ENCODE assay signal across 8 cellular contexts in genomic region chr16:67109407-67110135, GRCh38. TPM values are rescaled to one million over a fixed set of nuclear protein-coding genes. Genes with fewer than 3 reads are reported as not detected.
DNase-seq lines count a peak whose midpoint lies in the region; ATAC-seq lines count a peak whose summit lies in the region.

Gene PHAF1 (plus strand): TSS chr16:67109941. CDS start chr16:67110176, 235 bp downstream.

- peak within 1 kb of the TSS; percentile 83 to 100 (median 92) for H3K4me3 ChIP-seq in BLaER1 treated with 17β-estradiol and CSF1 and Interleukin-3, amounts not matched to agents 10 nM and 100 nM

- H3K27ac ChIP-seq in BLaER1 treated with 17β-estradiol and CSF1 and Interleukin-3, amounts not matched to agents 10 nM and 100 nM: peak within 1 kb of the TSS; percentile 73 to 96 (median 81)

- no peaks in the 10 kb centered on the region for H3K27me3 ChIP-seq in BLaER1 treated with 17β-estradiol and CSF1 and Interleukin-3, amounts not matched to agents 10 nM and 100 nM

- DNase-seq in NCI-H748 (lab: John Stamatoyannopoulos, UW; ENCODE audit: unreplicated experiment) (peak; percentile 86), dedifferentiated amniotic fluid mesenchymal stem cell (ENCODE audit: extremely low spot score) (peak; percentile 77), left lobe of liver (ENCODE audit: low spot score) (peak; percentile 97)
- peak; percentile 93 to 97 for DNase-seq in activated CD4-positive, alpha-beta T cell treated with anti-CD3 and anti-CD28 coated beads, Interleukin-2, amount 50 U/mL, for 24 hours (ENCODE audit: low read depth in 1 of 2, low spot score in 1 of 2)
- peak; percentile 96 to 98 for DNase-seq in stimulated activated CD4-positive, alpha-beta T cell treated with anti-CD3 and anti-CD28 coated beads, Interleukin-2, amount 100 ng/mL, for 24 hours

- no peaks in the 10 kb centered on the region for H3K9me3 ChIP-seq in BLaER1 treated with 17β-estradiol and CSF1 and Interleukin-3, amounts not matched to agents 10 nM and 100 nM (replicated peaks in 1 of 11)

- peaks cover 10 to 38% (median 31%) of the 10 kb centered on the region in 11 experiments; a peak in 16 of 22 replicates for H4K20me1 ChIP-seq in BLaER1 treated with 17β-estradiol and CSF1 and Interleukin-3, amounts not matched to agents 10 nM and 100 nM

- peaks cover 24 to 63% (median 36%) of the 10 kb centered on the region in 10 experiments for H3K4me1 ChIP-seq in BLaER1 treated with 17β-estradiol and CSF1 and Interleukin-3, amounts not matched to agents 10 nM and 100 nM

- peak within 1 kb of the TSS; percentile 77 to 94 (median 85) for H3K9ac ChIP-seq in BLaER1 treated with 17β-estradiol and CSF1 and Interleukin-3, amounts not matched to agents 10 nM and 100 nM

- H3K4me2 ChIP-seq in BLaER1 treated with 17β-estradiol and CSF1 and Interleukin-3, amounts not matched to agents 10 nM and 100 nM: peak within 1 kb of the TSS; percentile 76 to 98 (median 89)

- ATAC-seq in GM19328 (IDR thresholded peaks at IDR 0.05; ENCODE audit: unreplicated experiment): peak; percentile 79
- peak; percentile 80 for ATAC-seq in HG03460 (IDR thresholded peaks at IDR 0.05; ENCODE audit: unreplicated experiment)
- ATAC-seq in left lobe of liver: peak; percentile 87

- peaks cover 11 to 34% (median 26%) of the 10 kb centered on the region in 11 experiments; a peak in 16 of 22 replicates for H3K36me3 ChIP-seq in BLaER1 treated with 17β-estradiol and CSF1 and Interleukin-3, amounts not matched to agents 10 nM and 100 nM

RNA-seq across cellular contexts. Expression of gene PHAF1, which starts in this region (rescaled TPM):
- total RNA-seq in left lobe of liver: 29.1 TPM

Comparison
In these comparisons a context has a peak if more than half of its experiments do, and no peak if none do; other contexts are left out.
1. Peak in every context shown above with its lines: DNase-seq, ATAC-seq, H3K4me3 ChIP-seq and H3K27ac ChIP-seq.